26 cellular contexts compared by ENCODE assay signal in the genomic region with DNA sequence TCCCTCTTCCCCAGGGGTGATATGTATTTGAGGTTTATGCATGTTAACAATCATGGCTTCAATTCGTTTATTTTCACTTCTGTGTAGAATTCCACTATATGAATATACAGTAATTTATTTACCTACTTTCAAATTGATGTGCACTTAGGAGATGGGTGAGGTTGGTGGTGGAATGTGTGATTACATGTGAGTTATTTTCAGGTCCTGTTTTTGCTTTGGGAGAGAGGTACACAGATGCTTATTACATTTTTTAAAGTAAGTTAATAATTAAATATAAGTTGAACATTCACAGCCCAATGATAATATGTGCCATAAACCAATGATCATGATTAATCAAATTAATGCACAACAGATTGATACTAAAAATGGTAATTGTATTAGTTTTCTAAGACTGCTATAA.
"Had no signal": no experiment of that assay in that cellular context is flagged by ENCODE, and none has a peak within 500 bp of the region (broad histone marks: within the 10 kb centered on the region; RNA-seq: fewer than 3 reads in every experiment).

No MANE protein-coding gene starts in this region.

- H3K27me3 Mint-ChIP-seq: natural killer cell treated with Interleukin-12 subunit alpha and Interleukin-12 subunit beta and Interleukin-15 and Interleukin-18, amount 100 ng/mL, for 72 hours; progenitor cell of endocrine pancreas; stimulated activated naive B cell treated with anti-CD40 and anti-IgM and Interleukin-4, amounts not matched to agents 10 μg/mL and 1 μg/mL and 100 μg/mL, for 72 hours; stimulated activated naive CD8-positive, alpha-beta T cell treated with anti-CD3 and anti-CD28 coated beads, Interleukin-15, Interleukin-2, amounts not matched to agents 100 ng/mL and 50 ng/mL, for 24 hours had no signal

- H3K36me3 ChIP-seq: gastroesophageal sphincter, heart left ventricle, left lung, neutrophil, right lobe of liver, thoracic aorta, tibial nerve, upper lobe of left lung had no signal

- ATAC-seq: foreskin keratinocyte; gastroesophageal sphincter; heart left ventricle; left cardiac atrium; left lung; mucosa of descending colon; natural killer cell treated with Interleukin-12 subunit alpha and Interleukin-12 subunit beta and Interleukin-15 and Interleukin-18, amount 100 ng/mL, for 72 hours; right lobe of liver had no signal

- H3K36me3 Mint-ChIP-seq: mesothelial cell of epicardium; naive B cell; natural killer cell treated with Interleukin-12 subunit alpha and Interleukin-12 subunit beta and Interleukin-15 and Interleukin-18, amount 100 ng/mL, for 72 hours; stimulated activated naive B cell treated with anti-CD40 and anti-IgM and Interleukin-4, amounts not matched to agents 10 μg/mL and 1 μg/mL and 100 μg/mL, for 72 hours had no signal

- H3K4me3 Mint-ChIP-seq: mesothelial cell of epicardium; naive B cell; natural killer cell treated with Interleukin-12 subunit alpha and Interleukin-12 subunit beta and Interleukin-15 and Interleukin-18, amount 100 ng/mL, for 72 hours; neural crest cell; stimulated activated naive B cell treated with anti-CD40 and anti-IgM and Interleukin-4, amounts not matched to agents 10 μg/mL and 1 μg/mL and 100 μg/mL, for 72 hours; stimulated activated naive CD8-positive, alpha-beta T cell treated with anti-CD3 and anti-CD28 coated beads, Interleukin-15, Interleukin-2, amounts not matched to agents 100 ng/mL and 50 ng/mL, for 24 hours had no signal

- H3K4me3 ChIP-seq: dorsolateral prefrontal cortex, gastroesophageal sphincter, heart left ventricle, hepatocyte, left lung, mucosa of descending colon, right lobe of liver, thoracic aorta, tibial nerve, upper lobe of left lung had no signal

- H3K9me3 Mint-ChIP-seq: mesothelial cell of epicardium; natural killer cell treated with Interleukin-12 subunit alpha and Interleukin-12 subunit beta and Interleukin-15 and Interleukin-18, amount 100 ng/mL, for 72 hours; neural crest cell; stimulated activated naive B cell treated with anti-CD40 and anti-IgM and Interleukin-4, amounts not matched to agents 10 μg/mL and 1 μg/mL and 100 μg/mL, for 72 hours; stimulated activated naive CD8-positive, alpha-beta T cell treated with anti-CD3 and anti-CD28 coated beads, Interleukin-15, Interleukin-2, amounts not matched to agents 100 ng/mL and 50 ng/mL, for 24 hours had no signal

- H3K9me3 ChIP-seq: gastroesophageal sphincter, left lung, mucosa of descending colon, neutrophil, right lobe of liver, thoracic aorta, tibial nerve, upper lobe of left lung had no signal

- H3K4me1 ChIP-seq: foreskin keratinocyte, gastroesophageal sphincter, parathyroid adenoma, tibial nerve had no signal

- H3K4me2 ChIP-seq: hepatocyte had no signal

- H3K27ac ChIP-seq: dorsolateral prefrontal cortex, foreskin keratinocyte, gastroesophageal sphincter, heart left ventricle, hepatocyte, left lung, neutrophil, parathyroid adenoma, right lobe of liver, thoracic aorta, tibial nerve, upper lobe of left lung had no signal

- H2AFZ ChIP-seq: hepatocyte, parathyroid adenoma had no signal

- DNase-seq: dorsolateral prefrontal cortex; effector CD4-positive, alpha-beta T cell; foreskin keratinocyte; heart left ventricle; left cardiac atrium; left lung; mesenchymal stem cell; mucosa of descending colon; naive B cell; right lobe of liver; small intestine; stimulated activated CD4-positive, alpha-beta T cell treated with anti-CD3 and anti-CD28 coated beads, Interleukin-15, amount 100 ng/mL, for 24 hours; stimulated activated CD4-positive, alpha-beta T cell treated with anti-CD3 and anti-CD28 coated beads, Interleukin-2, amount 100 ng/mL, for 48 hours; stimulated activated naive B cell treated with anti-CD40 and anti-IgM and Interleukin-4, amounts not matched to agents 10 μg/mL and 1 μg/mL and 100 μg/mL, for 72 hours; upper lobe of left lung had no signal

- H3K27me3 ChIP-seq: dorsolateral prefrontal cortex, foreskin keratinocyte, gastroesophageal sphincter, heart left ventricle, hepatocyte, left lung, neutrophil, right lobe of liver, tibial nerve, upper lobe of left lung had no signal

- H3K79me2 ChIP-seq: hepatocyte, parathyroid adenoma had no signal

- H3K27ac Mint-ChIP-seq: mesothelial cell of epicardium; progenitor cell of endocrine pancreas; stimulated activated naive B cell treated with anti-CD40 and anti-IgM and Interleukin-4, amounts not matched to agents 10 μg/mL and 1 μg/mL and 100 μg/mL, for 72 hours; stimulated activated naive CD8-positive, alpha-beta T cell treated with anti-CD3 and anti-CD28 coated beads, Interleukin-15, Interleukin-2, amounts not matched to agents 100 ng/mL and 50 ng/mL, for 24 hours had no signal
